In genomic region chr9:95313010-95313498, GRCh38 we compare ENCODE assay signal across 8 cellular contexts.
DNase-seq lines count a peak whose midpoint lies in the region; ATAC-seq lines count a peak whose summit lies in the region.

No MANE protein-coding gene starts in this region.

- CTCF ChIA-PET in activated naive CD4-positive, alpha-beta T cell treated with anti-CD3 and anti-CD28 coated beads, Interleukin-2, amount 10 ng/mL, durations not matched to agents 7 days and 5 days (lab: Charles Lee) = no interaction called here

- peaks cover 9% of the 10 kb centered on the region for H3K36me3 Mint-ChIP-seq in activated naive CD4-positive, alpha-beta T cell treated with anti-CD3 and anti-CD28 coated beads, Interleukin-2, amount 10 ng/mL, durations not matched to agents 7 days and 5 days

- ATAC-seq in stimulated activated naive CD8-positive, alpha-beta T cell treated with anti-CD3 and anti-CD28 coated beads, Interleukin-15, Interleukin-2, amounts not matched to agents 100 U/mL and 50 U/mL, for 24 hours = no peak
- no peak for ATAC-seq in HG03469 (IDR thresholded peaks at IDR 0.05; ENCODE audit: unreplicated experiment)

- H3K9me3 Mint-ChIP-seq in activated naive CD4-positive, alpha-beta T cell treated with anti-CD3 and anti-CD28 coated beads, Interleukin-2, amount 10 ng/mL, durations not matched to agents 7 days and 5 days = no peaks in the 10 kb centered on the region

- H3K27me3 Mint-ChIP-seq in activated naive CD4-positive, alpha-beta T cell treated with anti-CD3 and anti-CD28 coated beads, Interleukin-2, amount 10 ng/mL, durations not matched to agents 7 days and 5 days = peaks cover 11% of the 10 kb centered on the region

- no peak overlapping the region for H3K27ac Mint-ChIP-seq in activated naive CD4-positive, alpha-beta T cell treated with anti-CD3 and anti-CD28 coated beads, Interleukin-2, amount 10 ng/mL, durations not matched to agents 7 days and 5 days

- peaks cover 35% of the 10 kb centered on the region for H3K4me1 Mint-ChIP-seq in activated naive CD4-positive, alpha-beta T cell treated with anti-CD3 and anti-CD28 coated beads, Interleukin-2, amount 10 ng/mL, durations not matched to agents 7 days and 5 days

- DNase-seq in activated naive CD4-positive, alpha-beta T cell treated with anti-CD3 and anti-CD28 coated beads, Interleukin-2, amount 10 ng/mL, durations not matched to agents 7 days and 5 days = no peak
- DNase-seq in activated naive CD4-positive, alpha-beta T cell treated with anti-CD3 and anti-CD28 coated beads, Interleukin-2, amount 50 U/mL, for 16 hours = no peak
- peak; percentile 93 to 97 for DNase-seq in NCI-H526 (lab: John Stamatoyannopoulos, UW)
- DNase-seq in cerebellar cortex (ENCODE audit: low spot score) = peak; percentile 89
- peak; percentile 42 for DNase-seq in kidney glomerular epithelial cell (lab: John Stamatoyannopoulos, UW)
- peak; percentile 23 for DNase-seq in stimulated activated naive CD8-positive, alpha-beta T cell treated with anti-CD3 and anti-CD28 coated beads, Interleukin-15, Interleukin-2, amounts not matched to agents 100 U/mL and 50 U/mL, for 24 hours
- DNase-seq in amniotic stem cell (lab: John Stamatoyannopoulos, UW) = no peak

- peak overlapping the region; percentile 37 for H3K4me3 Mint-ChIP-seq in activated naive CD4-positive, alpha-beta T cell treated with anti-CD3 and anti-CD28 coated beads, Interleukin-2, amount 10 ng/mL, durations not matched to agents 7 days and 5 days

Comparison
In these comparisons a context has a peak if more than half of its experiments do, and no peak if none do; other contexts are left out.
1. DNase-seq: peak in NCI-H526 (2 of 2), cerebellar cortex (single experiment), kidney glomerular epithelial cell (single experiment) and stimulated activated naive CD8-positive, alpha-beta T cell treated with anti-CD3 and anti-CD28 coated beads, Interleukin-15, Interleukin-2, amounts not matched to agents 100 U/mL and 50 U/mL, for 24 hours (single experiment); none in activated naive CD4-positive, alpha-beta T cell treated with anti-CD3 and anti-CD28 coated beads, Interleukin-2, amount 10 ng/mL, durations not matched to agents 7 days and 5 days (single experiment), activated naive CD4-positive, alpha-beta T cell treated with anti-CD3 and anti-CD28 coated beads, Interleukin-2, amount 50 U/mL, for 16 hours (single experiment) and amniotic stem cell (single experiment).